ENCODE assay signal across 8 cellular contexts in the genomic region with DNA sequence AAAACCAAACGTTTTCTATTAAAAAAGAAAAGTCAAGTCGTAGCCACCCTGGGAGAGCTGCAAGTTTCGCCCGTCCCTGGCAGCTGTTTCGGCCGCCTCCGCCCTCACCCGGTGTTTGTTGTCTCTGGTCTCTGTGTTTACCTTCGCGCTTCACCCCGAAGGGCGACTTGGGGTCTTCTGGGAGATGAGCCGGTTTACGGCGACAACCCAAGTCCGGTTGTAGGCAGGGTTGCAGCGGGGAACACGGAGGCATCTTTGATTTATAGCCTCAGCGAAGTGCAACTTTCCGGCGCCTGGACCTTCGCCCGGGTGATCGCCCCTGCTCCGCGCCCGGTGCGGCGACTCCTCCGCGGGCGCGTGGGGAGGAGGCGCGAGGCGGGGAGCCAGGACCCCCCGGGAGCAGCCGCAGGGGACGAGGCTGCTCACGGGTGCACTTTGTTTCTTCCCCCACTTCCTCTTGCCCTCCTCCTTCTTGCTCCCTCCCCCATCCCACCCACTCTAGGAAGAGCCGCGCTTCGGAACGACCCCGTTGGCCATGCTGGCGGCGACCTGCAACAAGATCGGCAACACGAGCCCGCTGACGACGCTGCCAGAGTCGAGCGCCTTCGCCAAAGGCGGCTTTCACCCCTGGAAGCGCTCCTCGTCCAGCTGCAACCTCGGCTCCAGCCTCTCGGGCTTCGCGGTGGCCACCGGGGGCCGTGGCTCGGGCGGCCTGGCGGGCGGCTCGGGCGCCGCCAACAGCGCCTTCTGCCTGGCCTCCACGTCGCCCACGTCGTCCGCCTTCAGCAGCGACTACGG. TPM values are rescaled to one million over a fixed set of nuclear protein-coding genes. Genes with fewer than 3 reads are reported as not detected.
A peak's percentile ranks its signal among the peaks of the same experiment; 100 is the strongest.
DNase-seq lines count a peak whose midpoint lies in the region; ATAC-seq and TF ChIP-seq lines count a peak whose summit lies in the region.

No MANE protein-coding gene starts in this region.

- H3K4me1 ChIP-seq in right atrium auricular region (peaks cover 0 to 55% of the 10 kb centered on the region in 2 donors), OCI-LY7 (ENCODE audit: insufficient read depth, low read length, poor library complexity, severe bottlenecking) (peaks cover 7% of the 10 kb centered on the region), PC-9 (replicated peaks; ENCODE audit: insufficient read depth) (no peaks in the 10 kb centered on the region)

- H3K4me1 Mint-ChIP-seq in endothelial cell (ENCODE audit: unreplicated experiment) (peaks cover 35% of the 10 kb centered on the region), osteocyte (ENCODE audit: unreplicated experiment) (peaks cover 31% of the 10 kb centered on the region)

- DNase-seq in Right ventricle myocardium superior (peak; percentile 50), right atrium auricular region (ENCODE audit: low spot score) (no peak), OCI-LY7 (ENCODE audit: low spot score) (no peak), endothelial cell (ENCODE audit: low spot score) (peak; percentile 48), osteocyte (ENCODE audit: extremely low spot score, unreplicated experiment) (no peak), SKM-1 (lab: John Stamatoyannopoulos, UW; ENCODE audit: unreplicated experiment) (no peak), PC-9 (no peak)

- peaks cover 27% of the 10 kb centered on the region for H3K27me3 Mint-ChIP-seq in endothelial cell (ENCODE audit: unreplicated experiment)
- H3K27me3 Mint-ChIP-seq in osteocyte (ENCODE audit: unreplicated experiment) = peaks cover 73% of the 10 kb centered on the region

- H3K4me3 ChIP-seq in right atrium auricular region = peak overlapping the region in 1 of 2 donors; percentile 32
- no peak overlapping the region for H3K4me3 ChIP-seq in OCI-LY7 (ENCODE audit: low read depth, low read length, poor library complexity, severe bottlenecking)
- no peak overlapping the region for H3K4me3 ChIP-seq in PC-9

- TF ChIP-seq CTCF in right atrium auricular region (IDR thresholded peaks at IDR 0.05) = no peak
- no peak for TF ChIP-seq CTCF in OCI-LY7 (conservative IDR thresholded peaks at IDR 0.05; ENCODE audit: low read length)
- TF ChIP-seq CTCF in endothelial cell (IDR thresholded peaks at IDR 0.05; ENCODE audit: unreplicated experiment) = no peak
- no peak for TF ChIP-seq CTCF in osteocyte (IDR thresholded peaks at IDR 0.05)
- no peak for TF ChIP-seq CTCF in PC-9 (conservative IDR thresholded peaks at IDR 0.05)

- H3K4me2 ChIP-seq in OCI-LY7 (ENCODE audit: low read length) = peak overlapping the region; percentile 71
- no peak overlapping the region for H3K4me2 ChIP-seq in PC-9

- POLR2A ChIA-PET in OCI-LY7 (lab: Charles Lee) (interaction anchor here (0.7 to 1.2 kb wide), 3 partner anchors 14 to 966 kb away, joined by 3 to 8 read pairs (median 3); no protein-coding TSS in a partner anchor), PC-9 (lab: Charles Lee; ENCODE audit: unreplicated experiment) (no interaction called here)

- H3F3A ChIP-seq in PC-9 (ENCODE audit: insufficient read depth, low read depth) = no peaks in the 10 kb centered on the region

- H4K20me1 ChIP-seq in OCI-LY7 (ENCODE audit: insufficient read depth, low read length) (no peaks in the 10 kb centered on the region), PC-9 (ENCODE audit: insufficient read depth) (no peaks in the 10 kb centered on the region)

- peaks cover 88 to 97% of the 10 kb centered on the region in 2 donors for H3K27me3 ChIP-seq in right atrium auricular region
- peaks cover 5% of the 10 kb centered on the region; the same call in 1 of the 2 replicates for H3K27me3 ChIP-seq in PC-9 (ENCODE audit: insufficient read depth, low read depth)

- H3K4me3 Mint-ChIP-seq in endothelial cell (ENCODE audit: unreplicated experiment) = peak overlapping the region; percentile 66
- H3K4me3 Mint-ChIP-seq in osteocyte (ENCODE audit: unreplicated experiment) = peak overlapping the region; percentile 54

- no peak overlapping the region for H3K27ac ChIP-seq in right atrium auricular region
- H3K27ac ChIP-seq in OCI-LY7 (ENCODE audit: low read depth, low read length, poor library complexity, severe bottlenecking) = no peak overlapping the region
- no peak overlapping the region for H3K27ac ChIP-seq in PC-9

- H3K9me3 ChIP-seq in right atrium auricular region (no peaks in the 10 kb centered on the region), OCI-LY7 (ENCODE audit: low read length) (no peaks in the 10 kb centered on the region), PC-9 (ENCODE audit: insufficient read depth, low read depth) (no peaks in the 10 kb centered on the region)

- no peaks in the 10 kb centered on the region for H3K9me2 ChIP-seq in OCI-LY7 (ENCODE audit: insufficient read depth, low read length)
- no peaks in the 10 kb centered on the region for H3K9me2 ChIP-seq in PC-9 (ENCODE audit: insufficient read depth)

- intact Hi-C loops in Right ventricle myocardium superior (cut with DNase I) (loop anchor here (10.0 kb wide), 1 partner anchor 91 kb away; a partner anchor contains a TSS), OCI-LY7 (cut with micrococcal nuclease; ENCODE audit: unreplicated experiment) (loop anchor here (5.0 kb wide), 1 partner anchor 589 kb away; no protein-coding TSS in a partner anchor), PC-9 (cut with micrococcal nuclease; ENCODE audit: unreplicated experiment) (no loop called here)

- H3K36me3 Mint-ChIP-seq in endothelial cell (ENCODE audit: low read depth, unreplicated experiment) = peaks cover 8% of the 10 kb centered on the region
- H3K36me3 Mint-ChIP-seq in osteocyte (ENCODE audit: unreplicated experiment) = no peaks in the 10 kb centered on the region

- CTCF ChIA-PET in OCI-LY7 (lab: Charles Lee; ENCODE audit: unreplicated experiment) = interaction anchor here (0.6 kb wide), 1 partner anchor 119 kb away, joined by 3 read pairs; no protein-coding TSS in a partner anchor
- CTCF ChIA-PET in PC-9 (lab: Charles Lee) = no interaction called here

- no peaks in the 10 kb centered on the region for H3K9me3 Mint-ChIP-seq in endothelial cell (ENCODE audit: unreplicated experiment)
- H3K9me3 Mint-ChIP-seq in osteocyte (ENCODE audit: unreplicated experiment) = no peaks in the 10 kb centered on the region

- H2AFZ ChIP-seq in OCI-LY7 (ENCODE audit: low read length) = no peak overlapping the region
- no peak overlapping the region for H2AFZ ChIP-seq in PC-9

- no TSS peak for BruUV-seq in OCI-LY7 (replicated peaks; lab: Mats Ljungman, UMichigan)
- BruUV-seq in PC-9 (replicated peaks; lab: Mats Ljungman, UMichigan) = no TSS peak

- H3K36me3 ChIP-seq in right atrium auricular region (no peaks in the 10 kb centered on the region), OCI-LY7 (ENCODE audit: insufficient read depth, low read length) (no peaks in the 10 kb centered on the region), PC-9 (ENCODE audit: low read depth) (no peaks in the 10 kb centered on the region)

- ATAC-seq in Right ventricle myocardium superior (ENCODE audit: poor library complexity) (no peak), HG02610 (IDR thresholded peaks at IDR 0.05; ENCODE audit: unreplicated experiment) (no peak)

- no peak overlapping the region for H3K27ac Mint-ChIP-seq in endothelial cell (ENCODE audit: unreplicated experiment)
- no peak overlapping the region for H3K27ac Mint-ChIP-seq in osteocyte (ENCODE audit: unreplicated experiment)

- H3K79me2 ChIP-seq in OCI-LY7 (ENCODE audit: insufficient read depth, low read depth, low read length) (no peaks in the 10 kb centered on the region), PC-9 (ENCODE audit: low read depth) (no peaks in the 10 kb centered on the region)

RNA-seq across cellular contexts. Expression of a gene that starts 1.1 kb away (rescaled TPM):
- total RNA-seq in Right ventricle myocardium superior = not detected
- total RNA-seq in right atrium auricular region = not detected
- not detected in 2 replicates for total RNA-seq in OCI-LY7 (2014; rRNA removed; shearing (Covaris generic))
- total RNA-seq in OCI-LY7 (2022) = not detected in 2 replicates
- 0.31 TPM for total RNA-seq in endothelial cell (ENCODE audit: unreplicated experiment)
- not detected in 2 replicates for total RNA-seq in osteocyte
- total RNA-seq in PC-9 (2021) = not detected in 2 replicates

RNA-seq across cellular contexts. Expression of a gene that starts 59.7 kb away (rescaled TPM):
- 41.2 TPM for total RNA-seq in Right ventricle myocardium superior
- total RNA-seq in right atrium auricular region = 10 to 100 TPM; 11.4 to 23.5 TPM
- 6.1 and 11.8 TPM in 2 replicates for total RNA-seq in OCI-LY7 (2014; rRNA removed; shearing (Covaris generic))
- total RNA-seq in OCI-LY7 (2022) = 10.6 and 13.0 TPM in 2 replicates
- 21.1 TPM for total RNA-seq in endothelial cell (ENCODE audit: unreplicated experiment)
- total RNA-seq in osteocyte = 35.1 and 35.2 TPM in 2 replicates
- 26.9 and 28.7 TPM in 2 replicates for total RNA-seq in PC-9 (2021)

Comparison
In these comparisons a context has a peak if more than half of its experiments do, and no peak if none do; other contexts are left out.
1. DNase-seq: peak in Right ventricle myocardium superior (single experiment) and endothelial cell (single experiment); none in right atrium auricular region (single experiment), OCI-LY7 (single experiment), osteocyte (single experiment), SKM-1 (single experiment) and PC-9 (0 of 2).